Comparison of ENCODE assay signal across 10 cellular contexts in the genomic region with DNA sequence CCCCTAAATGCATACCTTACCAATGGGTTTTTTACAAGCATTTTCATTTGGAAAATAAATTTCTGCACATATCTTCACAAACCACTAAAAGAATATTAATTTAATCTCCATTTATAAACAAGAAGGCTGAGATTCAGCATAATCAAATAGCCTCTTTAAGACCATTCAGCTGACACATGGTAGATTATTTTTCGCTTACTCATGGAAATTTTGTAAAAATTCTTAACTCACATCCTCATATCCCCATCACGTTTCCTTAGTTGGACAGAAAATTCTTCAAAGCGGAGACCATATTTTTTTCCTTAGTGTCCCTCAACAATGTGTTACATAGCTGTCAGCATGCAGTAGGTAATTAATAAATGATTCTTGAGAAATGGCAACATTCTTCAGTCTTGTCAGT.
"Had no signal": no experiment of that assay in that cellular context is flagged by ENCODE, and none has a peak within 500 bp of the region (broad histone marks: within the 10 kb centered on the region; RNA-seq: fewer than 3 reads in every experiment).

No MANE protein-coding gene starts in this region.

- H3K27ac ChIP-seq: GM23248, KMS-11 had no signal

- H3K4me2 ChIP-seq: KMS-11 had no signal

- H3K9me3 ChIP-seq: HAP-1 had no signal

- H3K4me3 ChIP-seq: GM23248, HAP-1 had no signal

- FAIRE-seq: HTR-8/SVneo had no signal

- ATAC-seq: HCT116 had no signal

- DNase-seq: GM23248, GOT3, H7, HFFc6, Karpas-422, KBM-7 had no signal

- H2AFZ ChIP-seq: GM23248 had no signal

- H3K9ac ChIP-seq: GM23248, KMS-11 had no signal

- H3K36me3 ChIP-seq: HAP-1 had no signal
